In genomic region chr2:199261936-199262335, GRCh38 we compare ENCODE assay signal across 14 cellular contexts.
DNase-seq lines count a peak whose midpoint lies in the region; ATAC-seq and TF ChIP-seq lines count a peak whose summit lies in the region.
"Had no signal": no experiment of that assay in that cellular context is flagged by ENCODE, and none has a peak within 500 bp of the region (broad histone marks: within the 10 kb centered on the region; RNA-seq: fewer than 3 reads in every experiment).

No MANE protein-coding gene starts in this region.

- no peak overlapping the region for H3K56ac ChIP-seq in mesendoderm (ENCODE audit: low read length)

- H3K9ac ChIP-seq in mesendoderm (ENCODE audit: low read length), result no peak overlapping the region
- H3K9ac ChIP-seq: BLaER1 treated with 17β-estradiol and CSF1 and Interleukin-3, amounts not matched to agents 10 nM and 100 nM had no signal

- H3K18ac ChIP-seq in mesendoderm (ENCODE audit: low read length), result no peak overlapping the region

- H3F3A ChIP-seq in GM23338 (replicated peaks; ENCODE audit: low read depth), result no peaks in the 10 kb centered on the region
- H3F3A ChIP-seq in PC-9 (ENCODE audit: insufficient read depth, low read depth), result no peaks in the 10 kb centered on the region

- H3K27ac ChIP-seq in GM23338 (ENCODE audit: low read depth) (no peak overlapping the region), mesendoderm (ENCODE audit: low read depth, low read length) (no peak overlapping the region), PC-9 (no peak overlapping the region)
- H3K27ac ChIP-seq: BLaER1 treated with 17β-estradiol and CSF1 and Interleukin-3, amounts not matched to agents 10 nM and 100 nM had no signal

- no peak for TF ChIP-seq CTCF in GM23338 (conservative IDR thresholded peaks at IDR 0.05; ENCODE audit: low read depth in 2 of 2)
- no peak for TF ChIP-seq CTCF in WTC11 (IDR thresholded peaks at IDR 0.05)
- no peak for TF ChIP-seq CTCF in PC-9 (conservative IDR thresholded peaks at IDR 0.05)
- TF ChIP-seq CTCF in progenitor cell of endocrine pancreas (IDR thresholded peaks at IDR 0.05; ENCODE audit: unreplicated experiment), result no peak

- 0 out of 2 replicates have a peak, but pooled peaks cover 3% of the 10 kb centered on the region for H3K4me1 ChIP-seq in GM23338 (ENCODE audit: insufficient read depth)
- H3K4me1 ChIP-seq in mesendoderm (ENCODE audit: control insufficient read depth, low read depth, low read length), result no peaks in the 10 kb centered on the region
- no peaks in the 10 kb centered on the region for H3K4me1 ChIP-seq in PC-9 (replicated peaks; ENCODE audit: insufficient read depth)
- H3K4me1 ChIP-seq: BLaER1 treated with 17β-estradiol and CSF1 and Interleukin-3, amounts not matched to agents 10 nM and 100 nM had no signal

- H2BK15ac ChIP-seq in mesendoderm (replicated peaks; ENCODE audit: low read depth), result no peak overlapping the region

- ATAC-seq in GM23338 (peak; percentile 52), WTC11 (peak; percentile 50)
- ATAC-seq: HCT116, HepG2 had no signal

- H3K4me3 ChIP-seq in GM23338 (no peak overlapping the region), mesendoderm (ENCODE audit: low read length) (no peak overlapping the region), PC-9 (no peak overlapping the region)
- H3K4me3 ChIP-seq: BLaER1 treated with 17β-estradiol and CSF1 and Interleukin-3, amounts not matched to agents 10 nM and 100 nM had no signal

- no peak overlapping the region for H3K23ac ChIP-seq in mesendoderm (ENCODE audit: low read length)

- H3K4me2 ChIP-seq in GM23338, result no peak overlapping the region
- H3K4me2 ChIP-seq in mesendoderm (ENCODE audit: low read length), result no peak overlapping the region
- H3K4me2 ChIP-seq in PC-9, result no peak overlapping the region
- H3K4me2 ChIP-seq: BLaER1 treated with 17β-estradiol and CSF1 and Interleukin-3, amounts not matched to agents 10 nM and 100 nM had no signal

- no peaks in the 10 kb centered on the region for H3K79me2 ChIP-seq in GM23338 (replicated peaks; ENCODE audit: insufficient read depth)
- H3K79me2 ChIP-seq in mesendoderm (ENCODE audit: control insufficient read depth, insufficient read depth, low read length), result no peaks in the 10 kb centered on the region
- no peaks in the 10 kb centered on the region for H3K79me2 ChIP-seq in PC-9 (ENCODE audit: low read depth)

- CTCF ChIA-PET in WTC11 (lab: Charles Lee) (no interaction called here), PC-9 (lab: Charles Lee) (no interaction called here)

- no peak overlapping the region for H2AFZ ChIP-seq in GM23338
- no peak overlapping the region for H2AFZ ChIP-seq in PC-9

- H3K9me2 ChIP-seq in GM23338 (ENCODE audit: insufficient read depth), result no peaks in the 10 kb centered on the region
- H3K9me2 ChIP-seq in PC-9 (ENCODE audit: insufficient read depth), result no peaks in the 10 kb centered on the region

- H3K36me3 Mint-ChIP-seq in GM23338 (ENCODE audit: low read depth) (peaks cover 20% of the 10 kb centered on the region), WTC11 (peaks cover 44% of the 10 kb centered on the region), progenitor cell of endocrine pancreas (ENCODE audit: insufficient read depth) (peaks cover 5% of the 10 kb centered on the region)

- H2BK120ac ChIP-seq in mesendoderm (ENCODE audit: low read depth, low read length), result no peak overlapping the region

- H3K9me3 ChIP-seq in PC-9 (ENCODE audit: insufficient read depth, low read depth), result peaks cover 3% of the 10 kb centered on the region; the same call in 1 of the 2 replicates

- no peak overlapping the region for H2BK5ac ChIP-seq in mesendoderm (ENCODE audit: low read length)

- DNase-seq in GM23338 (ENCODE audit: low spot score) (no peak), NCI-H69 (lab: John Stamatoyannopoulos, UW) (peak; percentile 8), WTC11 (ENCODE audit: low spot score) (no peak), mesendoderm (peak; percentile 61), PC-9 (no peak), progenitor cell of endocrine pancreas (ENCODE audit: low spot score, unreplicated experiment) (no peak), DMS53 (lab: John Stamatoyannopoulos, UW) (no peak)
- DNase-seq in activated CD4-positive, CD25-positive, alpha-beta regulatory T cell (lab: John Stamatoyannopoulos, UW), result no peak
- DNase-seq: CD4-positive, CD25-positive, alpha-beta regulatory T cell; DMS79 treated with DMSO at 0.1 percent for 48 hours; GDM1 had no signal

- no peaks in the 10 kb centered on the region for H3K27me3 ChIP-seq in GM23338 (ENCODE audit: insufficient read depth)
- H3K27me3 ChIP-seq in mesendoderm (ENCODE audit: insufficient read depth, low read length, poor library complexity), result no peaks in the 10 kb centered on the region
- H3K27me3 ChIP-seq in PC-9 (ENCODE audit: insufficient read depth, low read depth), result no peaks in the 10 kb centered on the region
- H3K27me3 ChIP-seq: BLaER1 treated with 17β-estradiol and CSF1 and Interleukin-3, amounts not matched to agents 10 nM and 100 nM had no signal

- H4K20me1 ChIP-seq in GM23338 (replicated peaks; ENCODE audit: insufficient read depth) (no peaks in the 10 kb centered on the region), PC-9 (ENCODE audit: insufficient read depth) (no peaks in the 10 kb centered on the region)
- H4K20me1 ChIP-seq: BLaER1 treated with 17β-estradiol and CSF1 and Interleukin-3, amounts not matched to agents 10 nM and 100 nM had no signal

- H3K4ac ChIP-seq in mesendoderm (ENCODE audit: low read depth, low read length), result no peak overlapping the region

- peaks cover 3% of the 10 kb centered on the region; the same call in 2 of the 3 replicates for H3K4me1 Mint-ChIP-seq in GM23338
- peaks cover 6% of the 10 kb centered on the region for H3K4me1 Mint-ChIP-seq in WTC11
- H3K4me1 Mint-ChIP-seq in progenitor cell of endocrine pancreas (ENCODE audit: low read depth), result no peaks in the 10 kb centered on the region

- POLR2A ChIA-PET in WTC11 (lab: Charles Lee) (no interaction called here), PC-9 (lab: Charles Lee; ENCODE audit: unreplicated experiment) (no interaction called here)

- H4K5ac ChIP-seq in mesendoderm (ENCODE audit: low read length), result no peak overlapping the region

- peaks cover 1% of the 10 kb centered on the region for H3K27me3 Mint-ChIP-seq in GM23338 (ENCODE audit: insufficient read depth, low read depth, poor library complexity)
- peaks cover 6% of the 10 kb centered on the region; the same call in 1 of the 2 replicates for H3K27me3 Mint-ChIP-seq in WTC11 (ENCODE audit: low read depth)
- H3K27me3 Mint-ChIP-seq in progenitor cell of endocrine pancreas, result peaks cover 2% of the 10 kb centered on the region
- H3K27me3 Mint-ChIP-seq: CD4-positive, CD25-positive, alpha-beta regulatory T cell had no signal

- H3K27ac Mint-ChIP-seq in GM23338 (0 out of 2 replicates have a peak overlapping the region, but pooled peaks have one; percentile 2), WTC11 (no peak overlapping the region), progenitor cell of endocrine pancreas (no peak overlapping the region)
- H3K27ac Mint-ChIP-seq: CD4-positive, CD25-positive, alpha-beta regulatory T cell had no signal

- intact Hi-C loops in PC-9 (cut with micrococcal nuclease; ENCODE audit: unreplicated experiment), result no loop called here

- H3K4me3 Mint-ChIP-seq in GM23338 (no peak overlapping the region), WTC11 (no peak overlapping the region), progenitor cell of endocrine pancreas (ENCODE audit: low read depth) (no peak overlapping the region)
- H3K4me3 Mint-ChIP-seq: CD4-positive, CD25-positive, alpha-beta regulatory T cell had no signal

- H3K9me3 Mint-ChIP-seq in GM23338 (peaks cover 24% of the 10 kb centered on the region), WTC11 (peaks cover 47% of the 10 kb centered on the region), progenitor cell of endocrine pancreas (ENCODE audit: low read depth) (peaks cover 25% of the 10 kb centered on the region)

- H3K79me1 ChIP-seq in mesendoderm (ENCODE audit: low read length), result no peaks in the 10 kb centered on the region

- peaks cover 6% of the 10 kb centered on the region; the same call in 1 of the 2 replicates for H3K36me3 ChIP-seq in GM23338 (ENCODE audit: insufficient read depth)
- no peaks in the 10 kb centered on the region for H3K36me3 ChIP-seq in mesendoderm (ENCODE audit: control insufficient read depth, insufficient read depth, low read length)
- no peaks in the 10 kb centered on the region for H3K36me3 ChIP-seq in PC-9 (ENCODE audit: low read depth)
- H3K36me3 ChIP-seq: BLaER1 treated with 17β-estradiol and CSF1 and Interleukin-3, amounts not matched to agents 10 nM and 100 nM had no signal

- H2AK5ac ChIP-seq in mesendoderm (ENCODE audit: low read length), result no peak overlapping the region

- BruUV-seq in PC-9 (replicated peaks; lab: Mats Ljungman, UMichigan), result no TSS peak

- H4K8ac ChIP-seq in mesendoderm (ENCODE audit: low read depth, low read length), result no peak overlapping the region

TF ChIP-seq in GM23338, 12 proteins besides CTCF, POLR2A, EP300 and RAD21 (continues in another document):
- TF ChIP-seq JUNB (IDR thresholded peaks at IDR 0.05; ENCODE audit: unreplicated experiment), result no peak
- no peak for TF ChIP-seq STAT1 (IDR thresholded peaks at IDR 0.05; ENCODE audit: unreplicated experiment)

TF ChIP-seq in WTC11, 78 proteins besides CTCF, POLR2A, EP300 and RAD21 (continues in another document):
- no peak for TF ChIP-seq SOX15 (CRISPR knock-in tag; IDR thresholded peaks at IDR 0.05)
- no peak for TF ChIP-seq GRHL2 (CRISPR knock-in tag; IDR thresholded peaks at IDR 0.05; ENCODE audit: insufficient replicate concordance, severe bottlenecking)
- no peak for TF ChIP-seq JUN (CRISPR knock-in tag; IDR thresholded peaks at IDR 0.05)
- TF ChIP-seq CBFB (CRISPR knock-in tag; IDR thresholded peaks at IDR 0.05; ENCODE audit: low read depth), result no peak
- TF ChIP-seq NR1H2 (CRISPR knock-in tag; IDR thresholded peaks at IDR 0.05), result no peak
- TF ChIP-seq PREB (CRISPR knock-in tag; IDR thresholded peaks at IDR 0.05; ENCODE audit: borderline replicate concordance), result no peak
- no peak for TF ChIP-seq SMAD3 (CRISPR knock-in tag; IDR thresholded peaks at IDR 0.05; ENCODE audit: borderline replicate concordance)

Comparison
In these comparisons a context has a peak if more than half of its experiments do, and no peak if none do; other contexts are left out.
1. DNase-seq: peak in NCI-H69 (single experiment) and mesendoderm (single experiment); none in GM23338 (single experiment), WTC11 (single experiment), PC-9 (0 of 2), activated CD4-positive, CD25-positive, alpha-beta regulatory T cell (0 of 4), progenitor cell of endocrine pancreas (single experiment) and DMS53 (single experiment).